Comparison of ENCODE assay signal across 23 cellular contexts in the genomic region with DNA sequence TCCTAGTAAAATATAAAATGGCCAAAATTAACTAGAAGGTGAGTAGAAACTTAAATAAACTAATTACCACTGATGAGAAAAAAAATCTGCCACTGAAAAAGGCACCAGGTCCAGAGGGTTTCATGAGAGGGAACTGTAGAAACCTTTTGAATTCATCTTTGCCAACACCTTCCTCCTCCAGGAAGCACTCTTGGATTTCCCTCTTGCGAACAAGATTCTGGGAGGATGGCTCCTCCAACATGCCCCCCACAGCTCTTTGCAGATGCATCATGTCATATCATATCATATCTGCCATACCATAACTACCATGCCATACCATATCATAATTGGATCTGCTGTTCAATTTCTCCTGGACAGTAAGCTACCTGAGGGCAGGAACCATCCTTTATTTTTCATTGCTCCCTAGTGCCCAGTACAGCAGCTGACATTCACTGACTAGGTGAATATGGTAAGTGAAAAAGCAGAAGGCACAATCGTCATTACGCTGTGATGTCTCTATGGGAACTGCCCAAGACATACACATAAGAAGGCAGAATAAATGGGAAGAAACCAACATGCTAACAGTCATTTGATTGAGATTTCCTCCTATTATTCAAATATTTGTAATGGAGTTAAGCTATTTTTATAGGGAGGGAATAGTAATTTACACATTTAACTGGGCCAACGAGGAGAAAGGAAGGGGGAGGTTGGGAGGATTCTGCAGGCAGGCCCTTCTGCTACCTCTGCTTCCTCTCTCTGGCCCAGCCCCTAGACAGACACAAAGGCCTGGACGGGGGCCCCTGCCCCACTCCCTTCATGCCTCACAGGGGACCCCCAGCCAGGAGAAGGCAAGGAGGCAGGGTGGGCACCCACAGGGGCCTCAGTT.
DNase-seq lines count a peak whose midpoint lies in the region; ATAC-seq, FAIRE-seq and TF ChIP-seq lines count a peak whose summit lies in the region.
"Had no signal": no experiment of that assay in that cellular context is flagged by ENCODE, and none has a peak within 500 bp of the region (broad histone marks: within the 10 kb centered on the region; RNA-seq: fewer than 3 reads in every experiment).

No MANE protein-coding gene starts in this region.

- H3K36me3 ChIP-seq in K562 (ENCODE audit: control insufficient read depth, insufficient read depth, low read length) (no peaks in the 10 kb centered on the region), mesodermal cell (ENCODE audit: control insufficient read depth, insufficient read depth, low read length) (no peaks in the 10 kb centered on the region)
- H3K36me3 ChIP-seq: colonic mucosa, prostate gland had no signal

- in situ Hi-C loops in KBM-7 (cut with MboI; ENCODE audit: low pct_unique_long_range_greater_than_20kb, low sequenced_read_pairs), result no loop called here
- in situ Hi-C loops in K562 (cut with MboI), result no loop called here

- H3K4me3 Mint-ChIP-seq in stimulated activated naive B cell treated with anti-CD40 and anti-IgM and Interleukin-4, amounts not matched to agents 10 μg/mL and 1 μg/mL and 100 μg/mL, for 72 hours, result no peak overlapping the region
- H3K4me3 Mint-ChIP-seq in T-cell, result no peak overlapping the region
- H3K4me3 Mint-ChIP-seq: activated naive CD4-positive, alpha-beta T cell treated with anti-CD3 and anti-CD28 coated beads, Interleukin-2, amount 10 ng/mL, durations not matched to agents 7 days and 5 days had no signal

- H3K4me1 Mint-ChIP-seq in stimulated activated naive B cell treated with anti-CD40 and anti-IgM and Interleukin-4, amounts not matched to agents 10 μg/mL and 1 μg/mL and 100 μg/mL, for 72 hours, result peaks cover 11 to 14% of the 10 kb centered on the region in 2 donors
- peaks cover 0 to 12% (median 6%) of the 10 kb centered on the region in 3 donors for H3K4me1 Mint-ChIP-seq in T-cell

- H3K9ac ChIP-seq in K562 (ENCODE audit: insufficient read depth in 1 of 2, low read depth in 2 of 2, low read length in 2 of 2), result no peak overlapping the region

- no peak for TF ChIP-seq EP300 in K562 (IDR thresholded peaks at IDR 0.05; ENCODE audit: low read length)

- no peak overlapping the region for H3K4me2 ChIP-seq in K562 (ENCODE audit: insufficient read depth, low read length)

- peaks cover 3% of the 10 kb centered on the region; the same call in 1 of the 2 replicates for H3K9me3 ChIP-seq in K562 (replicated peaks; ENCODE audit: control insufficient read depth, insufficient read depth, low read depth, low read length)
- no peaks in the 10 kb centered on the region for H3K9me3 ChIP-seq in mesodermal cell (ENCODE audit: control insufficient read depth, low read length)
- H3K9me3 ChIP-seq: colonic mucosa, prostate gland had no signal

- no peaks in the 10 kb centered on the region for H3K9me1 ChIP-seq in K562 (ENCODE audit: control insufficient read depth, insufficient read depth, low read length)

- POLR2A ChIA-PET in K562 (lab: Yijun Ruan, JAX) (interaction anchor here (0.7 kb wide), 1 partner anchor 9 kb away, joined by 3 read pairs; no protein-coding TSS in a partner anchor), T-cell (lab: Charles Lee) (no interaction called here)

- DNase-seq in activated effector memory CD4-positive, alpha-beta T cell treated with anti-CD3 and anti-CD28 coated beads, Interleukin-2, amount 50 U/mL, for 16 hours, result peak; percentile 48
- no peak for DNase-seq in activated effector memory CD4-positive, alpha-beta T cell treated with Interleukin-2 at 50 U/mL for 16 hours
- DNase-seq in KBM-7, result peak; percentile 29
- no peak for DNase-seq in K562 (ENCODE audit: extremely low read depth in 1 of 4, low spot score in 3 of 4)
- DNase-seq in stimulated activated naive B cell treated with anti-CD40 and anti-IgM and Interleukin-4, amounts not matched to agents 10 μg/mL and 1 μg/mL and 100 μg/mL, for 72 hours, result no peak
- DNase-seq in T-cell, result no peak
- DNase-seq in retina, result no peak
- DNase-seq: activated CD4-positive, alpha-beta T cell treated with anti-CD3 and anti-CD28 coated beads for 1 hour; activated naive CD4-positive, alpha-beta T cell treated with anti-CD3 and anti-CD28 coated beads, Interleukin-2, amount 10 ng/mL, durations not matched to agents 7 days and 5 days; activated T-cell treated with anti-CD3 and anti-CD28 coated beads, Interleukin-2, amount 50 U/mL, for 48 hours; amygdala; colonic mucosa; DMS79 treated with DMSO at 0.1 percent for 48 hours; HCEC 1CT; kidney glomerular epithelial cell; NCI-H1417; NCI-H2107; NCI-H446 treated with DMSO at 0.1 percent for 48 hours; SIG-M5 had no signal

- peaks cover 0 to 5% of the 10 kb centered on the region in 2 donors for H3K27me3 Mint-ChIP-seq in stimulated activated naive B cell treated with anti-CD40 and anti-IgM and Interleukin-4, amounts not matched to agents 10 μg/mL and 1 μg/mL and 100 μg/mL, for 72 hours
- no peaks in the 10 kb centered on the region for H3K27me3 Mint-ChIP-seq in T-cell

- peaks cover 0 to 4% of the 10 kb centered on the region in 2 donors for H3K36me3 Mint-ChIP-seq in stimulated activated naive B cell treated with anti-CD40 and anti-IgM and Interleukin-4, amounts not matched to agents 10 μg/mL and 1 μg/mL and 100 μg/mL, for 72 hours
- peaks cover 6% of the 10 kb centered on the region for H3K36me3 Mint-ChIP-seq in T-cell

- ATAC-seq in K562 (no peak), T-cell (replicated peaks in 1 of 4) (no peak)
- no peak for ATAC-seq in stimulated activated naive B cell treated with anti-CD40 and anti-IgM and Interleukin-4, amounts not matched to agents 10 μg/mL and 1 μg/mL and 100 μg/mL, for 72 hours (replicated peaks)

- no peak overlapping the region for H3K27ac ChIP-seq in K562 (ENCODE audit: extremely low read depth, low read depth, low read length)
- no peak overlapping the region for H3K27ac ChIP-seq in mesodermal cell (ENCODE audit: low read depth, low read length, severe bottlenecking)
- H3K27ac ChIP-seq: colonic mucosa had no signal

- CTCF ChIA-PET in K562 (lab: Yijun Ruan, JAX; ENCODE audit: low intra/inter-chr PET ratio), result interaction anchor here (0.5 kb wide), 1 partner anchor 36 kb away, joined by 3 read pairs; no protein-coding TSS in a partner anchor
- CTCF ChIA-PET in T-cell (lab: Charles Lee), result interaction anchor here in 1 of 2 donors (0.5 kb wide), 1 partner anchor 165 kb away, joined by 9 read pairs; no protein-coding TSS in a partner anchor

- no peak overlapping the region for H3K4me3 ChIP-seq in K562
- peak overlapping the region; percentile 2 for H3K4me3 ChIP-seq in mesodermal cell (ENCODE audit: extremely low read depth, insufficient read depth, low read length, poor library complexity, severe bottlenecking)
- H3K4me3 ChIP-seq: colonic mucosa had no signal

- H2AFZ ChIP-seq in K562 (ENCODE audit: low read depth, low read length), result no peak overlapping the region

- no peak for TF ChIP-seq RAD21 in K562 (CRISPR knock-in tag; conservative IDR thresholded peaks at IDR 0.05 in 1 of 2, IDR thresholded peaks at IDR 0.05 in 1 of 2)

- no peak for FAIRE-seq in K562 (lab: Jason Lieb, UNC)
- FAIRE-seq: A204.1, bronchial epithelial cell had no signal

- H3K27me3 ChIP-seq in K562 (ENCODE audit: control insufficient read depth in 2 of 2, insufficient read depth in 2 of 2, low read length in 2 of 2), result no peaks in the 10 kb centered on the region
- H3K27me3 ChIP-seq: colonic mucosa had no signal

- intact Hi-C loops in K562 (cut with micrococcal nuclease), result loop anchor here (5.0 kb wide), 1 partner anchor 350 kb away; no protein-coding TSS in a partner anchor

- H3K79me2 ChIP-seq in K562 (ENCODE audit: control insufficient read depth, insufficient read depth, low read length), result no peaks in the 10 kb centered on the region

- no peaks in the 10 kb centered on the region for H3K9me3 Mint-ChIP-seq in stimulated activated naive B cell treated with anti-CD40 and anti-IgM and Interleukin-4, amounts not matched to agents 10 μg/mL and 1 μg/mL and 100 μg/mL, for 72 hours
- H3K9me3 Mint-ChIP-seq in T-cell, result no peaks in the 10 kb centered on the region
- H3K9me3 Mint-ChIP-seq: activated naive CD4-positive, alpha-beta T cell treated with anti-CD3 and anti-CD28 coated beads, Interleukin-2, amount 10 ng/mL, durations not matched to agents 7 days and 5 days had no signal

- H3K27ac Mint-ChIP-seq in stimulated activated naive B cell treated with anti-CD40 and anti-IgM and Interleukin-4, amounts not matched to agents 10 μg/mL and 1 μg/mL and 100 μg/mL, for 72 hours, result no peak overlapping the region
- H3K27ac Mint-ChIP-seq in T-cell, result no peak overlapping the region
- H3K27ac Mint-ChIP-seq: activated naive CD4-positive, alpha-beta T cell treated with anti-CD3 and anti-CD28 coated beads, Interleukin-2, amount 10 ng/mL, durations not matched to agents 7 days and 5 days had no signal

- no peak for TF ChIP-seq CTCF in K562 (IDR thresholded peaks at IDR 0.05 in 2 of 3, conservative IDR thresholded peaks at IDR 0.05 in 1 of 3; ENCODE audit: insufficient read depth in 2 of 3, low read depth in 1 of 3, low read length in 3 of 3)

- BruUV-seq in K562 (replicated peaks; lab: Mats Ljungman, UMichigan), result no TSS peak

- H4K20me1 ChIP-seq in K562 (replicated peaks; ENCODE audit: control insufficient read depth, insufficient read depth, low read length), result peaks cover 2% of the 10 kb centered on the region; the same call in 1 of the 2 replicates

- no peak for TF ChIP-seq POLR2A in K562 (conservative IDR thresholded peaks at IDR 0.05)

- H3K4me1 ChIP-seq in K562 (replicated peaks in 1 of 2; ENCODE audit: control insufficient read depth in 2 of 2, insufficient read depth in 2 of 2, low read length in 2 of 2) (peaks cover 0 to 23% of the 10 kb centered on the region in 2 experiments; a peak in 2 of 5 replicates), mesodermal cell (ENCODE audit: control insufficient read depth, insufficient read depth, low read length, poor library complexity, severe bottlenecking) (peaks cover 24% of the 10 kb centered on the region)
- H3K4me1 ChIP-seq: colonic mucosa, prostate gland had no signal

- 73% methylated on average over 5 of the region's 5 CpGs for WGBS in K562 (ENCODE audit: insufficient coverage, low coverage, missing lambda C conversion rate)
- WGBS in mesodermal cell (ENCODE audit: insufficient coverage in 2 of 2), 2 experiments, result 80% methylated on average over 1 of the region's 5 CpGs; no CpG with 5 or more reads in 1 of the 2 experiments

TF ChIP-seq in K562, 482 proteins besides CTCF, POLR2A, EP300 and RAD21 (continues in another document):
- TF ChIP-seq CBX8 (IDR thresholded peaks at IDR 0.05; ENCODE audit: borderline replicate concordance, extremely low read depth, low read depth, low read length, poor library complexity, severe bottlenecking) (no peak), COPS2 (conservative IDR thresholded peaks at IDR 0.05) (no peak), HOXB6 (CRISPR knock-in tag; IDR thresholded peaks at IDR 0.05; ENCODE audit: borderline replicate concordance) (no peak), MAFG (tag; conservative IDR thresholded peaks at IDR 0.05) (no peak), SOX6 (IDR thresholded peaks at IDR 0.05) (no peak), MTF1 (CRISPR knock-in tag; IDR thresholded peaks at IDR 0.05; ENCODE audit: borderline replicate concordance) (no peak), ZFP36 (IDR thresholded peaks at IDR 0.05; ENCODE audit: low read depth, low read length, partially characterized antibody) (peak; percentile 91), ETV6 (IDR thresholded peaks at IDR 0.05; ENCODE audit: borderline replicate concordance in 1 of 2, low read depth in 2 of 2, low read length in 1 of 2) (no peak), ETV6 (CRISPR knock-in tag; IDR thresholded peaks at IDR 0.05; ENCODE audit: borderline replicate concordance) (no peak)

Comparison
In these comparisons a context has a peak if more than half of its experiments do, and no peak if none do; other contexts are left out.
1. DNase-seq: peak in activated effector memory CD4-positive, alpha-beta T cell treated with anti-CD3 and anti-CD28 coated beads, Interleukin-2, amount 50 U/mL, for 16 hours (single experiment) and KBM-7 (single experiment); none in activated effector memory CD4-positive, alpha-beta T cell treated with Interleukin-2 at 50 U/mL for 16 hours (single experiment), K562 (0 of 4), stimulated activated naive B cell treated with anti-CD40 and anti-IgM and Interleukin-4, amounts not matched to agents 10 μg/mL and 1 μg/mL and 100 μg/mL, for 72 hours (single experiment), T-cell (0 of 34) and retina (single experiment).